In the genomic region with DNA sequence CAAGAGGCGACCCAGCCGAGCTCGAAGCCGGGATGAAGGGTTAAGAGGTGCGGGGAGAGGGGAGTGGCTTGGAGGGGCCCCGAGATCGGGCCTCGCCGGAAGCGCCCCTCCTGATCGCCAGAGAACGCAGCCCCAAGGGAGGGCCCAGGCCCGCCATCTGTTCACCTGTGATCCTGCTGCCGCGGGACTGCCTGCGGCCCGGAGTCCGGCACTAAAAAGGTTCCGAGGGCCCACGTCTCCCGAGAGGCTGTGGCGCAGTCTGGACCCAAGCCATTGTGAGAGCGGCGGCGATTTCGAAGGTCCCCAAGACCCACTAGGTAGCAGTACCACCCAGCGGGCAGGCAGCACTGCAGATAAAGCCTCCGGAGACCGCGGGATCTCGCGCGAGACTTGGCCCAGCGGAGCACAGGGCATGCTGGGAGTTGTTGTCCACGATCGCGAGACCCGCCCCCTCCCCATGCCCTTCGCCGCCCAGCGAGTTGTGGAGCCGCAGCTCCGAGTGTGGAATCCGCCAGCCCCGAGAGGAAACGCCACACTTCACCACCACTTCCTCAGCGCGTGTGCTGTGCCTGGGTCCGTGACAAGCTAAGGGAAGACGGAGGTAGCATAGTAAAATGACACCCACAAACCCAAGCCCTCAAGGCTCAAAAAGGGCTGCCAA, we compare ENCODE assay signal across 1 cellular context.
TF ChIP-seq lines count a peak whose summit lies in the region.

TSS of gene KIAA1191 (minus strand) at position 328 of the 661 bp plus-strand sequence. CDS start 2,256 bp downstream, outside the sequence.

TF ChIP-seq in HepG2, 621 proteins besides CTCF, POLR2A, EP300 and RAD21 (continued from another document and continues in another):
- TF ChIP-seq, protein P1, sequence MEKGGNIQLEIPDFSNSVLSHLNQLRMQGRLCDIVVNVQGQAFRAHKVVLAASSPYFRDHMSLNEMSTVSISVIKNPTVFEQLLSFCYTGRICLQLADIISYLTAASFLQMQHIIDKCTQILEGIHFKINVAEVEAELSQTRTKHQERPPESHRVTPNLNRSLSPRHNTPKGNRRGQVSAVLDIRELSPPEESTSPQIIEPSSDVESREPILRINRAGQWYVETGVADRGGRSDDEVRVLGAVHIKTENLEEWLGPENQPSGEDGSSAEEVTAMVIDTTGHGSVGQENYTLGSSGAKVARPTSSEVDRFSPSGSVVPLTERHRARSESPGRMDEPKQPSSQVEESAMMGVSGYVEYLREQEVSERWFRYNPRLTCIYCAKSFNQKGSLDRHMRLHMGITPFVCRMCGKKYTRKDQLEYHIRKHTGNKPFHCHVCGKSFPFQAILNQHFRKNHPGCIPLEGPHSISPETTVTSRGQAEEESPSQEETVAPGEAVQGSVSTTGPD (CRISPR knock-in tag; IDR thresholded peaks at IDR 0.05), result no peak
- TF ChIP-seq ZNF367 (CRISPR knock-in tag; IDR thresholded peaks at IDR 0.05; ENCODE audit: borderline replicate concordance) (no peak), ZFP36L1 (CRISPR knock-in tag; IDR thresholded peaks at IDR 0.05) (peak; percentile 55; the same call in 1 of the 2 replicates), SNAI1 (CRISPR knock-in tag; IDR thresholded peaks at IDR 0.05; ENCODE audit: borderline replicate concordance) (0 out of 2 replicates have a peak, but pooled peaks have one; percentile 73), NR2F2 (IDR thresholded peaks at IDR 0.05; ENCODE audit: borderline replicate concordance, low read depth) (no peak), ZNF644 (CRISPR knock-in tag; IDR thresholded peaks at IDR 0.05; ENCODE audit: low read depth) (no peak), KAT2B (IDR thresholded peaks at IDR 0.05; ENCODE audit: borderline replicate concordance, low read depth, low read length) (no peak), ZNF160 (CRISPR knock-in tag; IDR thresholded peaks at IDR 0.05) (no peak), JUND (CRISPR knock-in tag; IDR thresholded peaks at IDR 0.05) (no peak), TCF7 (IDR thresholded peaks at IDR 0.05; ENCODE audit: low read depth) (no peak), NR1H2 (CRISPR knock-in tag; IDR thresholded peaks at IDR 0.05; ENCODE audit: borderline replicate concordance, low read depth) (no peak), NAIF1 (CRISPR knock-in tag; IDR thresholded peaks at IDR 0.05; ENCODE audit: borderline replicate concordance) (peak; percentile 56; the same call in 1 of the 2 replicates), PHF20 (CRISPR knock-in tag; IDR thresholded peaks at IDR 0.05) (peak; percentile 76), ZNF280B (CRISPR knock-in tag; IDR thresholded peaks at IDR 0.05; ENCODE audit: borderline replicate concordance) (no peak), SP1 (IDR thresholded peaks at IDR 0.05) (no peak), SP1 (CRISPR knock-in tag; IDR thresholded peaks at IDR 0.05) (peak; percentile 61), AGO2 (optimal IDR thresholded peaks at IDR 0.05; ENCODE audit: low read depth, low read length) (peak; percentile 57), MATR3 (CRISPR knock-in tag; IDR thresholded peaks at IDR 0.05) (no peak), NR3C1 (CRISPR knock-in tag; IDR thresholded peaks at IDR 0.05) (no peak), NFKB2 (CRISPR knock-in tag; IDR thresholded peaks at IDR 0.05; ENCODE audit: borderline replicate concordance) (no peak), PRPF4 (IDR thresholded peaks at IDR 0.05; ENCODE audit: low read depth, low read length, poor library complexity, severe bottlenecking) (no peak), MED1 (CRISPR knock-in tag; IDR thresholded peaks at IDR 0.05) (no peak; the same call in 1 of the 2 replicates), KLF9 (CRISPR knock-in tag; IDR thresholded peaks at IDR 0.05; ENCODE audit: low read depth) (0 out of 2 replicates have a peak, but pooled peaks have one; percentile 57), ZNF383 (CRISPR knock-in tag; IDR thresholded peaks at IDR 0.05; ENCODE audit: borderline replicate concordance) (no peak), SCMH1 (CRISPR knock-in tag; IDR thresholded peaks at IDR 0.05; ENCODE audit: borderline replicate concordance) (no peak), ZNF562 (CRISPR knock-in tag; IDR thresholded peaks at IDR 0.05; ENCODE audit: borderline replicate concordance) (no peak), IRF2 (CRISPR knock-in tag; IDR thresholded peaks at IDR 0.05) (peak; percentile 85; the same call in 1 of the 2 replicates), ZNF773 (CRISPR knock-in tag; IDR thresholded peaks at IDR 0.05; ENCODE audit: borderline replicate concordance) (peak; percentile 75; the same call in 1 of the 2 replicates), NFYB (CRISPR knock-in tag; IDR thresholded peaks at IDR 0.05) (0 out of 2 replicates have a peak, but pooled peaks have one; percentile 23), UBTF (CRISPR knock-in tag; IDR thresholded peaks at IDR 0.05) (peak; percentile 93), ZNF441 (CRISPR knock-in tag; IDR thresholded peaks at IDR 0.05; ENCODE audit: borderline replicate concordance) (no peak), CHCHD3 (CRISPR knock-in tag; IDR thresholded peaks at IDR 0.05) (peak; percentile 78; the same call in 1 of the 2 replicates), GMEB1 (CRISPR knock-in tag; IDR thresholded peaks at IDR 0.05; ENCODE audit: borderline replicate concordance) (peak; percentile 66), SP5 (CRISPR knock-in tag; IDR thresholded peaks at IDR 0.05; ENCODE audit: borderline replicate concordance, low read depth) (no peak), GZF1 (CRISPR knock-in tag; IDR thresholded peaks at IDR 0.05) (no peak)
- TF ChIP-seq, protein P2, sequence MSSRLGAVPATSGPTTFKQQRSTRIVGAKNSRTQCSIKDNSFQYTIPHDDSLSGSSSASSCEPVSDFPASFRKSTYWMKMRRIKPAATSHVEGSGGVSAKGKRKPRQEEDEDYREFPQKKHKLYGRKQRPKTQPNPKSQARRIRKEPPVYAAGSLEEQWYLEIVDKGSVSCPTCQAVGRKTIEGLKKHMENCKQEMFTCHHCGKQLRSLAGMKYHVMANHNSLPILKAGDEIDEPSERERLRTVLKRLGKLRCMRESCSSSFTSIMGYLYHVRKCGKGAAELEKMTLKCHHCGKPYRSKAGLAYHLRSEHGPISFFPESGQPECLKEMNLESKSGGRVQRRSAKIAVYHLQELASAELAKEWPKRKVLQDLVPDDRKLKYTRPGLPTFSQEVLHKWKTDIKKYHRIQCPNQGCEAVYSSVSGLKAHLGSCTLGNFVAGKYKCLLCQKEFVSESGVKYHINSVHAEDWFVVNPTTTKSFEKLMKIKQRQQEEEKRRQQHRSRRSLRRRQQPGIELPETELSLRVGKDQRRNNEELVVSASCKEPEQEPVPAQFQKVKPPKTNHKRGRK (CRISPR knock-in tag; IDR thresholded peaks at IDR 0.05), result no peak
- TF ChIP-seq, protein P3, sequence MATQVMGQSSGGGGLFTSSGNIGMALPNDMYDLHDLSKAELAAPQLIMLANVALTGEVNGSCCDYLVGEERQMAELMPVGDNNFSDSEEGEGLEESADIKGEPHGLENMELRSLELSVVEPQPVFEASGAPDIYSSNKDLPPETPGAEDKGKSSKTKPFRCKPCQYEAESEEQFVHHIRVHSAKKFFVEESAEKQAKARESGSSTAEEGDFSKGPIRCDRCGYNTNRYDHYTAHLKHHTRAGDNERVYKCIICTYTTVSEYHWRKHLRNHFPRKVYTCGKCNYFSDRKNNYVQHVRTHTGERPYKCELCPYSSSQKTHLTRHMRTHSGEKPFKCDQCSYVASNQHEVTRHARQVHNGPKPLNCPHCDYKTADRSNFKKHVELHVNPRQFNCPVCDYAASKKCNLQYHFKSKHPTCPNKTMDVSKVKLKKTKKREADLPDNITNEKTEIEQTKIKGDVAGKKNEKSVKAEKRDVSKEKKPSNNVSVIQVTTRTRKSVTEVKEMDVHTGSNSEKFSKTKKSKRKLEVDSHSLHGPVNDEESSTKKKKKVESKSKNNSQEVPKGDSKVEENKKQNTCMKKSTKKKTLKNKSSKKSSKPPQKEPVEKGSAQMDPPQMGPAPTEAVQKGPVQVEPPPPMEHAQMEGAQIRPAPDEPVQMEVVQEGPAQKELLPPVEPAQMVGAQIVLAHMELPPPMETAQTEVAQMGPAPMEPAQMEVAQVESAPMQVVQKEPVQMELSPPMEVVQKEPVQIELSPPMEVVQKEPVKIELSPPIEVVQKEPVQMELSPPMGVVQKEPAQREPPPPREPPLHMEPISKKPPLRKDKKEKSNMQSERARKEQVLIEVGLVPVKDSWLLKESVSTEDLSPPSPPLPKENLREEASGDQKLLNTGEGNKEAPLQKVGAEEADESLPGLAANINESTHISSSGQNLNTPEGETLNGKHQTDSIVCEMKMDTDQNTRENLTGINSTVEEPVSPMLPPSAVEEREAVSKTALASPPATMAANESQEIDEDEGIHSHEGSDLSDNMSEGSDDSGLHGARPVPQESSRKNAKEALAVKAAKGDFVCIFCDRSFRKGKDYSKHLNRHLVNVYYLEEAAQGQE (IDR thresholded peaks at IDR 0.05; ENCODE audit: borderline replicate concordance in 1 of 2, low read depth in 1 of 2, low read length in 2 of 2), result 0 out of 4 replicates have a peak, but pooled peaks of 1 of the 2 experiments have one; percentile 18
- TF ChIP-seq, protein P4, sequence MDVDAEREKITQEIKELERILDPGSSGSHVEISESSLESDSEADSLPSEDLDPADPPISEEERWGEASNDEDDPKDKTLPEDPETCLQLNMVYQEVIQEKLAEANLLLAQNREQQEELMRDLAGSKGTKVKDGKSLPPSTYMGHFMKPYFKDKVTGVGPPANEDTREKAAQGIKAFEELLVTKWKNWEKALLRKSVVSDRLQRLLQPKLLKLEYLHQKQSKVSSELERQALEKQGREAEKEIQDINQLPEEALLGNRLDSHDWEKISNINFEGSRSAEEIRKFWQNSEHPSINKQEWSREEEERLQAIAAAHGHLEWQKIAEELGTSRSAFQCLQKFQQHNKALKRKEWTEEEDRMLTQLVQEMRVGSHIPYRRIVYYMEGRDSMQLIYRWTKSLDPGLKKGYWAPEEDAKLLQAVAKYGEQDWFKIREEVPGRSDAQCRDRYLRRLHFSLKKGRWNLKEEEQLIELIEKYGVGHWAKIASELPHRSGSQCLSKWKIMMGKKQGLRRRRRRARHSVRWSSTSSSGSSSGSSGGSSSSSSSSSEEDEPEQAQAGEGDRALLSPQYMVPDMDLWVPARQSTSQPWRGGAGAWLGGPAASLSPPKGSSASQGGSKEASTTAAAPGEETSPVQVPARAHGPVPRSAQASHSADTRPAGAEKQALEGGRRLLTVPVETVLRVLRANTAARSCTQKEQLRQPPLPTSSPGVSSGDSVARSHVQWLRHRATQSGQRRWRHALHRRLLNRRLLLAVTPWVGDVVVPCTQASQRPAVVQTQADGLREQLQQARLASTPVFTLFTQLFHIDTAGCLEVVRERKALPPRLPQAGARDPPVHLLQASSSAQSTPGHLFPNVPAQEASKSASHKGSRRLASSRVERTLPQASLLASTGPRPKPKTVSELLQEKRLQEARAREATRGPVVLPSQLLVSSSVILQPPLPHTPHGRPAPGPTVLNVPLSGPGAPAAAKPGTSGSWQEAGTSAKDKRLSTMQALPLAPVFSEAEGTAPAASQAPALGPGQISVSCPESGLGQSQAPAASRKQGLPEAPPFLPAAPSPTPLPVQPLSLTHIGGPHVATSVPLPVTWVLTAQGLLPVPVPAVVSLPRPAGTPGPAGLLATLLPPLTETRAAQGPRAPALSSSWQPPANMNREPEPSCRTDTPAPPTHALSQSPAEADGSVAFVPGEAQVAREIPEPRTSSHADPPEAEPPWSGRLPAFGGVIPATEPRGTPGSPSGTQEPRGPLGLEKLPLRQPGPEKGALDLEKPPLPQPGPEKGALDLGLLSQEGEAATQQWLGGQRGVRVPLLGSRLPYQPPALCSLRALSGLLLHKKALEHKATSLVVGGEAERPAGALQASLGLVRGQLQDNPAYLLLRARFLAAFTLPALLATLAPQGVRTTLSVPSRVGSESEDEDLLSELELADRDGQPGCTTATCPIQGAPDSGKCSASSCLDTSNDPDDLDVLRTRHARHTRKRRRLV (CRISPR knock-in tag; IDR thresholded peaks at IDR 0.05), result peak; percentile 62; the same call in 1 of the 2 replicates
- TF ChIP-seq, protein P5, sequence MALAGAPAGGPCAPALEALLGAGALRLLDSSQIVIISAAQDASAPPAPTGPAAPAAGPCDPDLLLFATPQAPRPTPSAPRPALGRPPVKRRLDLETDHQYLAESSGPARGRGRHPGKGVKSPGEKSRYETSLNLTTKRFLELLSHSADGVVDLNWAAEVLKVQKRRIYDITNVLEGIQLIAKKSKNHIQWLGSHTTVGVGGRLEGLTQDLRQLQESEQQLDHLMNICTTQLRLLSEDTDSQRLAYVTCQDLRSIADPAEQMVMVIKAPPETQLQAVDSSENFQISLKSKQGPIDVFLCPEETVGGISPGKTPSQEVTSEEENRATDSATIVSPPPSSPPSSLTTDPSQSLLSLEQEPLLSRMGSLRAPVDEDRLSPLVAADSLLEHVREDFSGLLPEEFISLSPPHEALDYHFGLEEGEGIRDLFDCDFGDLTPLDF (CRISPR knock-in tag; IDR thresholded peaks at IDR 0.05), result peak; percentile 63; the same call in 1 of the 2 replicates
